Comparison of ENCODE assay signal across 17 cellular contexts in genomic region chr2:235934059-235934896, GRCh38.
"Had no signal": no experiment of that assay in that cellular context is flagged by ENCODE, and none has a peak within 500 bp of the region (broad histone marks: within the 10 kb centered on the region; RNA-seq: fewer than 3 reads in every experiment).

No MANE protein-coding gene starts in this region.

- H3K9me3 ChIP-seq: body of pancreas, left lung had no signal

- H3K4me3 ChIP-seq: body of pancreas, left lung had no signal

- DNase-seq: activated CD4-positive, alpha-beta T cell treated with anti-CD3 and anti-CD28 coated beads for 4 hours; activated CD8-positive, alpha-beta T cell treated with anti-CD3 and anti-CD28 coated beads for 36 hours; activated effector memory CD4-positive, alpha-beta T cell treated with anti-CD3 and anti-CD28 coated beads, Interleukin-2, amount 50 U/mL, for 16 hours; activated T-cell treated with anti-CD3 and anti-CD28 coated beads, Interleukin-2, amount 50 U/mL, for 48 hours; amniotic stem cell; body of pancreas; central memory CD4-positive, alpha-beta T cell; effector memory CD4-positive, alpha-beta T cell; naive thymus-derived CD8-positive, alpha-beta T cell; nucleus accumbens; right cardiac atrium; small intestine; stimulated activated CD4-positive, alpha-beta T cell treated with anti-CD3 and anti-CD28 coated beads, Interleukin-4, amount 100 ng/mL, for 4 hours; stimulated activated CD8-positive, alpha-beta memory T cell treated with anti-CD3 and anti-CD28 coated beads, Interleukin-4, amount 100 ng/mL, for 48 hours had no signal

- H3K4me1 ChIP-seq: body of pancreas, left lung had no signal

- H3K27me3 ChIP-seq: body of pancreas, left lung had no signal

- ATAC-seq: activated CD8-positive, alpha-beta T cell treated with anti-CD3 and anti-CD28 coated beads for 36 hours; activated naive CD4-positive, alpha-beta T cell treated with anti-CD3 and anti-CD28 coated beads, Interleukin-2, amount 50 U/mL, for 72 hours; body of pancreas; left lung; naive thymus-derived CD8-positive, alpha-beta T cell; right cardiac atrium; WTC11 had no signal

- H3K27ac ChIP-seq: body of pancreas, left lung had no signal
